In the genomic region with DNA sequence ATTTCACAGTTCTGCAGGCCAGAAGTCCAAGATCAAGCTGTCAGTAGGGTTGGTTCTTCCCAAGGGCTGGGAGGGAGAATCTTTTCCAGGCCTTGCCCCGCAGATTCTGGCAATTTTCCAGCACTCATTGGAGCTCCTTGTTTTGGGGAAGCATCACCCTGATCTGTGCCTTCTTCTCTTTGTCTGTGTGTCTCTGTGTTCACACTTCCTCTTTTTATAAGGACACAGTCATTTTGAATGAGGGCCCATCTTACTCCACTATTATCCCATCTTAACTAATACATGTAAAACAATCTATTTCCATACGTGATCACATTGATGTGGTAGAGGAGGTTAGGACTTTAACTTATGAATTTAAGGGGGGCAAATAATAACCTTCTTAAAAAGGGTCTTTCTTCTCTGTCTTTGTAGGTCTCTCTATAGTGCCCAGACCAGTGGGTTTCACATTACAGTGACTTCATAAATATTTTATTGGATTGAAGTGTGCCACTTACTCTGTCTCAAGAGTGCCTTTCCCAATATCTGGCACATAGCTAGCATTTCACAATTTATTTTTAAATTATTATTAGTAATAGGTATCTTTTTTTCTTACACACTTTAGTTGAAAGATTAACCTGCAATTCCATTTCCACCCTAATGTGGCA, we compare ENCODE assay signal across 1 cellular context.
TF ChIP-seq lines count a peak whose summit lies in the region.

No MANE protein-coding gene starts in this region.

TF ChIP-seq in WTC11, 78 proteins besides CTCF, POLR2A, EP300 and RAD21 (continued from another document):
- no peak for TF ChIP-seq AFF4 (CRISPR knock-in tag; IDR thresholded peaks at IDR 0.05; ENCODE audit: borderline replicate concordance)
- TF ChIP-seq IRF1 (CRISPR knock-in tag; IDR thresholded peaks at IDR 0.05), result no peak
